ENCODE assay signal across 9 cellular contexts in genomic region chr3:112811150-112811884, GRCh38. TPM values are rescaled to one million over a fixed set of nuclear protein-coding genes. Genes with fewer than 3 reads are reported as not detected.
A peak's percentile ranks its signal among the peaks of the same experiment; 100 is the strongest.
DNase-seq lines count a peak whose midpoint lies in the region; ATAC-seq and TF ChIP-seq lines count a peak whose summit lies in the region.
"Had no signal": no experiment of that assay in that cellular context is flagged by ENCODE, and none has a peak within 500 bp of the region (broad histone marks: within the 10 kb centered on the region; RNA-seq: fewer than 3 reads in every experiment).

No MANE protein-coding gene starts in this region.

- H3K27ac Mint-ChIP-seq in activated naive CD4-positive, alpha-beta T cell treated with anti-CD3 and anti-CD28 coated beads, Interleukin-2, amount 10 ng/mL, durations not matched to agents 7 days and 5 days: no peak overlapping the region

- CTCF ChIA-PET in activated naive CD4-positive, alpha-beta T cell treated with anti-CD3 and anti-CD28 coated beads, Interleukin-2, amount 10 ng/mL, durations not matched to agents 7 days and 5 days (lab: Charles Lee): interaction anchor here (0.7 to 7.1 kb wide), 4 partner anchors 14 to 169 kb away, joined by 3 to 72 read pairs (median 3); no protein-coding TSS in a partner anchor

- H3K27me3 Mint-ChIP-seq in activated naive CD4-positive, alpha-beta T cell treated with anti-CD3 and anti-CD28 coated beads, Interleukin-2, amount 10 ng/mL, durations not matched to agents 7 days and 5 days: peaks cover 4% of the 10 kb centered on the region

- no peak overlapping the region for H3K4me3 Mint-ChIP-seq in activated naive CD4-positive, alpha-beta T cell treated with anti-CD3 and anti-CD28 coated beads, Interleukin-2, amount 10 ng/mL, durations not matched to agents 7 days and 5 days

- TF ChIP-seq CTCF in adrenal gland (IDR thresholded peaks at IDR 0.05): no peak

- peaks cover 0 to 8% of the 10 kb centered on the region in 2 donors for H3K4me1 ChIP-seq in adrenal gland (replicated peaks in 1 of 2)
- H3K4me1 ChIP-seq: HAP-1 had no signal

- H3K36me3 Mint-ChIP-seq in activated naive CD4-positive, alpha-beta T cell treated with anti-CD3 and anti-CD28 coated beads, Interleukin-2, amount 10 ng/mL, durations not matched to agents 7 days and 5 days: no peaks in the 10 kb centered on the region

- no peak overlapping the region for H3K4me3 ChIP-seq in adrenal gland
- no peak overlapping the region for H3K4me3 ChIP-seq in skeletal muscle cell (ENCODE audit: low read depth, low read length)
- H3K4me3 ChIP-seq: HAP-1 had no signal

- H3K9me3 Mint-ChIP-seq in activated naive CD4-positive, alpha-beta T cell treated with anti-CD3 and anti-CD28 coated beads, Interleukin-2, amount 10 ng/mL, durations not matched to agents 7 days and 5 days: no peaks in the 10 kb centered on the region

- H3K9me3 ChIP-seq in adrenal gland (replicated peaks in 1 of 3): no peaks in the 10 kb centered on the region
- H3K9me3 ChIP-seq: HAP-1 had no signal

- no peak for TF ChIP-seq POLR2A in adrenal gland (IDR thresholded peaks at IDR 0.05)

- peak overlapping the region in 1 of 5 donors; percentile 77 for H3K27ac ChIP-seq in adrenal gland

- ATAC-seq in left cardiac atrium (peak; percentile 81 to 93), HG03520 (IDR thresholded peaks at IDR 0.05; ENCODE audit: unreplicated experiment) (no peak), HG03354 (IDR thresholded peaks at IDR 0.05; ENCODE audit: poor library complexity, severe bottlenecking, unreplicated experiment) (no peak)

- peak; percentile 94 for DNase-seq in EH (ENCODE audit: low read depth)
- peak; percentile 42 to 76 (median 65) for DNase-seq in adrenal gland
- DNase-seq in left cardiac atrium: peak; percentile 53
- DNase-seq in skeletal muscle cell (ENCODE audit: low read depth): peak; percentile 93
- DNase-seq in SIG-M5 treated with dmso at 0.1 percent for 504 hours (lab: John Stamatoyannopoulos, UW; ENCODE audit: unreplicated experiment): no peak
- DNase-seq in activated naive CD4-positive, alpha-beta T cell treated with anti-CD3 and anti-CD28 coated beads, Interleukin-2, amount 10 ng/mL, durations not matched to agents 7 days and 5 days: no peak

- H3K4me1 Mint-ChIP-seq in activated naive CD4-positive, alpha-beta T cell treated with anti-CD3 and anti-CD28 coated beads, Interleukin-2, amount 10 ng/mL, durations not matched to agents 7 days and 5 days: peaks cover 16% of the 10 kb centered on the region

- no peaks in the 10 kb centered on the region for H3K36me3 ChIP-seq in adrenal gland (replicated peaks in 1 of 2)
- H3K36me3 ChIP-seq: HAP-1 had no signal

- intact Hi-C loops in adrenal gland (cut with DNase I) (loop anchor here (10.0 kb wide), 1 partner anchor 167 kb away; the partner anchor contains the start of gene CCDC80 (in 2 of the 2)), left cardiac atrium (cut with DNase I) (loop anchor here (5.0 to 10.0 kb wide), 2 partner anchors 167 to 169 kb away; partner anchors contain the start of gene CCDC80 (in 2 of the 2))

- no peaks in the 10 kb centered on the region for H3K27me3 ChIP-seq in adrenal gland

- WGBS in adrenal gland, 4 donors: 21 to 31% (median 24%) methylated on average over 3 of the region's 3 CpGs

RNA-seq across cellular contexts. Expression of gene CD200R1L, which starts 35.3 kb away (rescaled TPM):
- not detected for total RNA-seq in adrenal gland
- not detected for polyA plus RNA-seq in adrenal gland
- total RNA-seq in left cardiac atrium: not detected

Comparison
In these comparisons a context has a peak if more than half of its experiments do, and no peak if none do; other contexts are left out.
1. DNase-seq: peak in EH (single experiment), adrenal gland (7 of 7), left cardiac atrium (single experiment) and skeletal muscle cell (single experiment); none in SIG-M5 treated with dmso at 0.1 percent for 504 hours (single experiment) and activated naive CD4-positive, alpha-beta T cell treated with anti-CD3 and anti-CD28 coated beads, Interleukin-2, amount 10 ng/mL, durations not matched to agents 7 days and 5 days (single experiment).
2. ATAC-seq: peak in left cardiac atrium (2 of 2); none in HG03520 (single experiment) and HG03354 (single experiment).